Comparison of ENCODE assay signal across 9 cellular contexts in genomic region chr19:48943081-48943480, GRCh38. TPM values are rescaled to one million over a fixed set of nuclear protein-coding genes. Genes with fewer than 3 reads are reported as not detected.
"Had no signal": no experiment of that assay in that cellular context is flagged by ENCODE, and none has a peak within 500 bp of the region (broad histone marks: within the 10 kb centered on the region; RNA-seq: fewer than 3 reads in every experiment).

No MANE protein-coding gene starts in this region.

- FAIRE-seq: H54, HTR-8/SVneo had no signal

- H3K9ac ChIP-seq: GM23248 had no signal

- DNase-seq: GM23248, GOT3, H9, HCEC 1CT, IMR-90, KBM-7 had no signal

- H2AFZ ChIP-seq: GM23248 had no signal

- H3K4me1 Mint-ChIP-seq: H9 had no signal

- H3K4me3 Mint-ChIP-seq: H9 had no signal

- H3K4me3 ChIP-seq: GM23248 had no signal

- H3K27ac ChIP-seq: GM23248 had no signal

RNA-seq across cellular contexts. Expression of gene DHDH, which starts 9.6 kb away (rescaled TPM):
- total RNA-seq: GM23248 had no signal
- polyA plus RNA-seq: GM23248 had no signal

RNA-seq across cellular contexts. Expression of gene TULP2, which starts 44.5 kb away (rescaled TPM):
- total RNA-seq: GM23248, HT-29 had no signal
- polyA plus RNA-seq: GM23248 had no signal
